11 cellular contexts compared by ENCODE assay signal in genomic region chr1:111247125-111247838, GRCh38. TPM values are rescaled to one million over a fixed set of nuclear protein-coding genes. Genes with fewer than 3 reads are reported as not detected.
"Had no signal": no experiment of that assay in that cellular context is flagged by ENCODE, and none has a peak within 500 bp of the region (broad histone marks: within the 10 kb centered on the region; RNA-seq: fewer than 3 reads in every experiment).

No MANE protein-coding gene starts in this region.

- H3K4me3 Mint-ChIP-seq: HFFc6 had no signal

- H3K27ac Mint-ChIP-seq: HFFc6, IgD-negative memory B cell had no signal

- H3K27me3 Mint-ChIP-seq: IgD-negative memory B cell had no signal

- H2AFZ ChIP-seq: GM23248 had no signal

- H3K9me3 ChIP-seq: HAP-1 had no signal

- H3K36me3 Mint-ChIP-seq: IgD-negative memory B cell had no signal

- H3K4me3 ChIP-seq: GM23248, HAP-1 had no signal

- H3K27ac ChIP-seq: GM23248 had no signal

- H3K9ac ChIP-seq: GM23248 had no signal

- H3K4me1 Mint-ChIP-seq: IgD-negative memory B cell had no signal

- DNase-seq: GM23248, GOT3, H7, HFFc6, KBM-7 had no signal

- H3K9me3 Mint-ChIP-seq: HFFc6, IgD-negative memory B cell had no signal

- FAIRE-seq: HTR-8/SVneo had no signal

- ATAC-seq: HCT116 had no signal

- H3K36me3 ChIP-seq: HAP-1 had no signal

RNA-seq across cellular contexts. Expression of gene CHI3L2, which starts 19.8 kb away (rescaled TPM):
- total RNA-seq: GM23248, H4, H7, HT-29 had no signal

RNA-seq across cellular contexts. Expression of gene CHIA, which starts 43.4 kb away (rescaled TPM):
- total RNA-seq: GM23248, H4, H7, HFFc6, HT-29 had no signal
- polyA plus RNA-seq: GM23248 had no signal

RNA-seq across cellular contexts. Expression of gene DENND2D, which starts 46.8 kb away (rescaled TPM):
- total RNA-seq: H7 had no signal
